Comparison of ENCODE assay signal across 1 cellular context in genomic region chr17:64037180-64037579, GRCh38.
TF ChIP-seq lines count a peak whose summit lies in the region.

No MANE protein-coding gene starts in this region.

TF ChIP-seq in HepG2, 621 proteins besides CTCF, POLR2A, EP300 and RAD21:
- no peak for TF ChIP-seq RNF219 (CRISPR knock-in tag; IDR thresholded peaks at IDR 0.05)
